ENCODE assay signal across 8 cellular contexts in genomic region chr3:78659386-78659987, GRCh38.
DNase-seq lines count a peak whose midpoint lies in the region; ATAC-seq and TF ChIP-seq lines count a peak whose summit lies in the region.

No MANE protein-coding gene starts in this region.

- H3K27me3 Mint-ChIP-seq in MCF 10A (ENCODE audit: insufficient read depth, unreplicated experiment), result no peaks in the 10 kb centered on the region

- no peak overlapping the region for H3K23ac ChIP-seq in mesenchymal stem cell (ENCODE audit: low read length in 2 of 2)

- H3K4me2 ChIP-seq in mesenchymal stem cell (ENCODE audit: low read length, poor library complexity, severe bottlenecking), result no peak overlapping the region

- no peak overlapping the region for H3K27ac ChIP-seq in mesenchymal stem cell (ENCODE audit: low read length, poor library complexity, severe bottlenecking)

- no peak overlapping the region for H2BK5ac ChIP-seq in mesenchymal stem cell (ENCODE audit: low read depth, low read length, poor library complexity, severe bottlenecking)

- H2BK120ac ChIP-seq in mesenchymal stem cell (ENCODE audit: low read depth, low read length), result no peak overlapping the region

- no peak overlapping the region for H3K9ac ChIP-seq in mesenchymal stem cell (ENCODE audit: low read length)

- no peak overlapping the region for H3K4ac ChIP-seq in mesenchymal stem cell (ENCODE audit: low read depth in 1 of 2, low read length in 2 of 2)

- ATAC-seq in HG03565 (IDR thresholded peaks at IDR 0.05; ENCODE audit: unreplicated experiment) (no peak), GM19395 (IDR thresholded peaks at IDR 0.05; ENCODE audit: unreplicated experiment) (no peak)

- H3K14ac ChIP-seq in mesenchymal stem cell (ENCODE audit: low read length in 2 of 2), result no peak overlapping the region

- 50% methylated on average over 2 of the region's 6 CpGs for WGBS in mesenchymal stem cell

- H3K36me3 Mint-ChIP-seq in MCF 10A (ENCODE audit: insufficient read depth, unreplicated experiment), result peaks cover 6% of the 10 kb centered on the region

- H3K4me1 ChIP-seq in mesenchymal stem cell (ENCODE audit: control insufficient read depth, insufficient read depth, low read depth, low read length), result no peaks in the 10 kb centered on the region

- H3K9me3 ChIP-seq in mesenchymal stem cell (ENCODE audit: control insufficient read depth, low read length), result no peaks in the 10 kb centered on the region

- H3K9me3 Mint-ChIP-seq in MCF 10A (ENCODE audit: unreplicated experiment), result no peaks in the 10 kb centered on the region

- H3K4me3 ChIP-seq in mesenchymal stem cell (ENCODE audit: insufficient read depth in 1 of 2, low read depth in 1 of 2, low read length in 2 of 2), result no peak overlapping the region

- DNase-seq in stimulated activated CD4-positive, alpha-beta T cell treated with anti-CD3 and anti-CD28 coated beads, Interleukin-2, amount 100 ng/mL, for 48 hours, result peak; percentile 13 to 25
- no peak for DNase-seq in stimulated activated CD4-positive, alpha-beta T cell treated with anti-CD3 and anti-CD28 coated beads, Interleukin-12 subunit alpha, Interleukin-12 subunit beta, amount 100 ng/mL, for 4 hours
- DNase-seq in NAMALWA (ENCODE audit: low spot score) (peak; percentile 46), MCF 10A (ENCODE audit: unreplicated experiment) (peak; percentile 57), mesenchymal stem cell (peak; percentile 48), GDM1 (lab: John Stamatoyannopoulos, UW) (no peak)

- no peak overlapping the region for H2BK15ac ChIP-seq in mesenchymal stem cell (ENCODE audit: low read depth, poor library complexity, severe bottlenecking)

- POLR2A ChIA-PET in MCF 10A (lab: Yijun Ruan, JAX), result no interaction called here

- H2BK12ac ChIP-seq in mesenchymal stem cell (ENCODE audit: low read length in 2 of 2), result no peak overlapping the region

- peak; percentile 63 for TF ChIP-seq CTCF in MCF 10A (IDR thresholded peaks at IDR 0.05; ENCODE audit: unreplicated experiment)

- CTCF ChIA-PET in MCF 10A (lab: Yijun Ruan, JAX), result interaction anchor here (0.7 to 7.6 kb wide), 10 partner anchors 13 to 903 kb away, joined by 3 to 69 read pairs (median 5); no protein-coding TSS in a partner anchor

- no peak overlapping the region for H3K27ac Mint-ChIP-seq in MCF 10A (ENCODE audit: low read depth, unreplicated experiment)

- no peak overlapping the region for H4K8ac ChIP-seq in mesenchymal stem cell (ENCODE audit: low read length)

- intact Hi-C loops in MCF 10A (cut with micrococcal nuclease), result loop anchor here (1.0 to 5.0 kb wide), 5 partner anchors 319 to 838 kb away; no protein-coding TSS in a partner anchor

- no peak overlapping the region for H3K18ac ChIP-seq in mesenchymal stem cell (ENCODE audit: low read depth in 1 of 2, low read length in 2 of 2)

- no TSS peak for BruUV-seq in MCF 10A (replicated peaks; lab: Mats Ljungman, UMichigan)

- no peaks in the 10 kb centered on the region for H3K27me3 ChIP-seq in mesenchymal stem cell (ENCODE audit: control insufficient read depth in 1 of 2, insufficient read depth in 1 of 2, low read length in 2 of 2)

- no peaks in the 10 kb centered on the region for H3K4me1 Mint-ChIP-seq in MCF 10A (ENCODE audit: insufficient read depth, unreplicated experiment)

- no peak overlapping the region for H2AFZ ChIP-seq in mesenchymal stem cell (ENCODE audit: low read depth, low read length)

- no peaks in the 10 kb centered on the region for H3K79me1 ChIP-seq in mesenchymal stem cell (replicated peaks; ENCODE audit: low read length, poor library complexity, severe bottlenecking)

- H3K4me3 Mint-ChIP-seq in MCF 10A (ENCODE audit: unreplicated experiment), result no peak overlapping the region

- H2AK5ac ChIP-seq in mesenchymal stem cell (ENCODE audit: low read length, severe bottlenecking), result no peak overlapping the region

- peaks cover 0 to 11% of the 10 kb centered on the region in 2 experiments for H3K36me3 ChIP-seq in mesenchymal stem cell (ENCODE audit: control insufficient read depth in 1 of 2, insufficient read depth in 2 of 2, low read depth in 1 of 2, low read length in 2 of 2)

- no peak overlapping the region for H4K91ac ChIP-seq in mesenchymal stem cell (ENCODE audit: low read length)

Comparison
In these comparisons a context has a peak if more than half of its experiments do, and no peak if none do; other contexts are left out.
1. DNase-seq: peak in stimulated activated CD4-positive, alpha-beta T cell treated with anti-CD3 and anti-CD28 coated beads, Interleukin-2, amount 100 ng/mL, for 48 hours (2 of 2), NAMALWA (single experiment), MCF 10A (single experiment) and mesenchymal stem cell (single experiment); none in stimulated activated CD4-positive, alpha-beta T cell treated with anti-CD3 and anti-CD28 coated beads, Interleukin-12 subunit alpha, Interleukin-12 subunit beta, amount 100 ng/mL, for 4 hours (single experiment) and GDM1 (single experiment).